ENCODE assay signal across 7 cellular contexts in the genomic region with DNA sequence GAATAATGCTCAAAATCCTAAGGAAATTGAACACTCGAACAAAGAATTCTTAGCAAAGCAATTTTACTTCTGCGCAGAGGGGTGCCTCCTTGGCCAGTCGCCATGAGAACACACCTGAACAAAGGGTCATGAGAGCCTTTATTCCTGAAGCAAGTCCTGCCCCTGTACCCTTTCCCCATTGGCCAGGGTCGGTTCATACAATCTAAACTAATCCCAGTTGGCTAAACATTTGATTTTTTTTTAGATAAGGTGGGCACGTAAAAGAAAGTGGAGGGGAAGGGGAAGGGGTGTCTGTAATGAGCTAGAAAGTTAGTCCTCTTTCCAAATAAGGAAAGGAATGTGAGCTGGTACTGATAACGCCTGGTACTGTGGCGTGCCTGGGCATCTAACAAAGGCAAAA. TPM values are rescaled to one million over a fixed set of nuclear protein-coding genes. Genes with fewer than 3 reads are reported as not detected.
DNase-seq lines count a peak whose midpoint lies in the region; ATAC-seq and TF ChIP-seq lines count a peak whose summit lies in the region.
"Not testable (repeated sequence)": the region's sequence is repeated elsewhere in the genome, so short reads cannot be mapped to it uniquely, and the experiment has no call there.

No MANE protein-coding gene starts in this region.

- H3K4me1 Mint-ChIP-seq in Calu3 (ENCODE audit: low read depth, unreplicated experiment) (peaks cover 32% of the 10 kb centered on the region), immature natural killer cell (peaks cover 0 to 19% of the 10 kb centered on the region in 2 donors)
- peaks cover 78% of the 10 kb centered on the region for H3K4me1 Mint-ChIP-seq in T-helper 2 cell treated with Interferon-gamma antibody and Interleukin-4, amounts not matched to agents 5 μg/mL and 100 μg/mL, for 36 hours (ENCODE audit: low read depth)
- H3K4me1 Mint-ChIP-seq in activated CD8-positive, alpha-beta T cell treated with anti-CD3 and anti-CD28 coated beads, Interleukin-2, amount 10 ng/mL, durations not matched to agents 7 days and 5 days (ENCODE audit: low read depth), result peaks cover 51% of the 10 kb centered on the region
- peaks cover 62% of the 10 kb centered on the region for H3K4me1 Mint-ChIP-seq in activated naive CD4-positive, alpha-beta T cell treated with anti-CD3 and anti-CD28 coated beads, Interleukin-2, amount 50 U/mL, for 24 hours
- H3K4me1 Mint-ChIP-seq in effector memory CD8-positive, alpha-beta T cell (ENCODE audit: low read depth in 2 of 2), result peaks cover 49 to 69% of the 10 kb centered on the region in 2 donors
- not testable (repeated sequence) for H3K4me1 Mint-ChIP-seq in neural progenitor cell

- not testable (repeated sequence) for H4K20me1 ChIP-seq in neural progenitor cell (ENCODE audit: low read depth)

- peaks cover 51% of the 10 kb centered on the region for H3K79me2 ChIP-seq in neural progenitor cell (ENCODE audit: low read depth)

- POLR2A ChIA-PET in activated CD8-positive, alpha-beta T cell treated with anti-CD3 and anti-CD28 coated beads, Interleukin-2, amount 10 ng/mL, durations not matched to agents 7 days and 5 days (lab: Charles Lee), result not testable (repeated sequence)

- intact Hi-C loops in Calu3 (cut with micrococcal nuclease; ENCODE audit: unreplicated experiment), result not testable (repeated sequence)

- not testable (repeated sequence) for H3K9me3 Mint-ChIP-seq in Calu3 (ENCODE audit: low read depth, unreplicated experiment); T-helper 2 cell treated with Interferon-gamma antibody and Interleukin-4, amounts not matched to agents 5 μg/mL and 100 μg/mL, for 36 hours; activated CD8-positive, alpha-beta T cell treated with anti-CD3 and anti-CD28 coated beads, Interleukin-2, amount 10 ng/mL, durations not matched to agents 7 days and 5 days (ENCODE audit: insufficient read depth); activated naive CD4-positive, alpha-beta T cell treated with anti-CD3 and anti-CD28 coated beads, Interleukin-2, amount 50 U/mL, for 24 hours; effector memory CD8-positive, alpha-beta T cell; immature natural killer cell; neural progenitor cell

- H3K4me3 Mint-ChIP-seq in Calu3 (ENCODE audit: low read depth, unreplicated experiment) (peak overlapping the region; percentile 26), immature natural killer cell (peak overlapping the region in 3 of 5 donors; percentile 39 to 58 (median 50))
- H3K4me3 Mint-ChIP-seq in T-helper 2 cell treated with Interferon-gamma antibody and Interleukin-4, amounts not matched to agents 5 μg/mL and 100 μg/mL, for 36 hours; activated CD8-positive, alpha-beta T cell treated with anti-CD3 and anti-CD28 coated beads, Interleukin-2, amount 10 ng/mL, durations not matched to agents 7 days and 5 days; neural progenitor cell: not testable (repeated sequence)
- H3K4me3 Mint-ChIP-seq in activated naive CD4-positive, alpha-beta T cell treated with anti-CD3 and anti-CD28 coated beads, Interleukin-2, amount 50 U/mL, for 24 hours, result peak overlapping the region; percentile 70
- H3K4me3 Mint-ChIP-seq in effector memory CD8-positive, alpha-beta T cell, result peak overlapping the region; percentile 25 to 50

- H3K27me3 Mint-ChIP-seq in Calu3 (ENCODE audit: unreplicated experiment); T-helper 2 cell treated with Interferon-gamma antibody and Interleukin-4, amounts not matched to agents 5 μg/mL and 100 μg/mL, for 36 hours (ENCODE audit: low read depth); activated CD8-positive, alpha-beta T cell treated with anti-CD3 and anti-CD28 coated beads, Interleukin-2, amount 10 ng/mL, durations not matched to agents 7 days and 5 days (ENCODE audit: low read depth); activated naive CD4-positive, alpha-beta T cell treated with anti-CD3 and anti-CD28 coated beads, Interleukin-2, amount 50 U/mL, for 24 hours; effector memory CD8-positive, alpha-beta T cell; neural progenitor cell (ENCODE audit: insufficient read depth, low read depth): not testable (repeated sequence)
- H3K27me3 Mint-ChIP-seq in immature natural killer cell (ENCODE audit: low read depth in 3 of 3), result peaks cover 0 to 18% (median 17%) of the 10 kb centered on the region in 3 donors

- H3K4me1 ChIP-seq in neural progenitor cell, result peaks cover 18% of the 10 kb centered on the region

- not testable (repeated sequence) for BruUV-seq in Calu3 (replicated peaks; lab: Mats Ljungman, UMichigan)

- H3K36me3 ChIP-seq in neural progenitor cell, result not testable (repeated sequence)

- H3K27ac ChIP-seq in neural progenitor cell, result not testable (repeated sequence)

- ATAC-seq in activated CD8-positive, alpha-beta T cell treated with anti-CD3 and anti-CD28 coated beads, Interleukin-2, amount 10 ng/mL, durations not matched to agents 7 days and 5 days; effector memory CD8-positive, alpha-beta T cell (replicated peaks): not testable (repeated sequence)

- CTCF ChIA-PET in Calu3 (lab: Charles Lee), result interaction anchor here (1.2 kb wide), 1 partner anchor 9 kb away, joined by 4 read pairs; no protein-coding TSS in a partner anchor
- CTCF ChIA-PET in activated CD8-positive, alpha-beta T cell treated with anti-CD3 and anti-CD28 coated beads, Interleukin-2, amount 10 ng/mL, durations not matched to agents 7 days and 5 days (lab: Charles Lee), result interaction anchor here (0.8 to 3.7 kb wide), 2 partner anchors 11 to 17 kb away, joined by 3 to 22 read pairs; no protein-coding TSS in a partner anchor

- not testable (repeated sequence) for H2AFZ ChIP-seq in neural progenitor cell (replicated peaks)

- not testable (repeated sequence) for H3K9ac ChIP-seq in neural progenitor cell

- H3K36me3 Mint-ChIP-seq in Calu3 (ENCODE audit: insufficient read depth, unreplicated experiment), result not testable (repeated sequence)
- H3K36me3 Mint-ChIP-seq in T-helper 2 cell treated with Interferon-gamma antibody and Interleukin-4, amounts not matched to agents 5 μg/mL and 100 μg/mL, for 36 hours (ENCODE audit: low read depth), result peaks cover 41% of the 10 kb centered on the region
- H3K36me3 Mint-ChIP-seq in activated CD8-positive, alpha-beta T cell treated with anti-CD3 and anti-CD28 coated beads, Interleukin-2, amount 10 ng/mL, durations not matched to agents 7 days and 5 days (ENCODE audit: low read depth), result peaks cover 46% of the 10 kb centered on the region
- peaks cover 30% of the 10 kb centered on the region for H3K36me3 Mint-ChIP-seq in activated naive CD4-positive, alpha-beta T cell treated with anti-CD3 and anti-CD28 coated beads, Interleukin-2, amount 50 U/mL, for 24 hours
- H3K36me3 Mint-ChIP-seq in effector memory CD8-positive, alpha-beta T cell (ENCODE audit: insufficient read depth), result peaks cover 50% of the 10 kb centered on the region
- H3K36me3 Mint-ChIP-seq in immature natural killer cell (peaks cover 0 to 10% (median 0%) of the 10 kb centered on the region in 3 donors), neural progenitor cell (peaks cover 36% of the 10 kb centered on the region)

- peak; percentile 51 for DNase-seq in Calu3
- DNase-seq in T-helper 2 cell treated with Interferon-gamma antibody and Interleukin-4, amounts not matched to agents 5 μg/mL and 100 μg/mL, for 36 hours (ENCODE audit: low spot score); activated CD8-positive, alpha-beta T cell treated with anti-CD3 and anti-CD28 coated beads, Interleukin-2, amount 10 ng/mL, durations not matched to agents 7 days and 5 days; effector memory CD8-positive, alpha-beta T cell; immature natural killer cell; neural progenitor cell (ENCODE audit: low spot score): not testable (repeated sequence)

- H3F3A ChIP-seq in neural progenitor cell (ENCODE audit: low read depth), result not testable (repeated sequence)

- not testable (repeated sequence) for H3K4me3 ChIP-seq in neural progenitor cell

- peak overlapping the region; percentile 10 for H3K4me2 ChIP-seq in neural progenitor cell

- H3K9me3 ChIP-seq in neural progenitor cell (ENCODE audit: low read depth), result not testable (repeated sequence)

- not testable (repeated sequence) for H3K27me3 ChIP-seq in neural progenitor cell

- H3K27ac Mint-ChIP-seq in Calu3 (ENCODE audit: unreplicated experiment) (peak overlapping the region; percentile 81), immature natural killer cell (peak overlapping the region in 4 of 6 donors; percentile 91 to 98 (median 96))
- H3K27ac Mint-ChIP-seq in T-helper 2 cell treated with Interferon-gamma antibody and Interleukin-4, amounts not matched to agents 5 μg/mL and 100 μg/mL, for 36 hours, result peak overlapping the region; percentile 56
- H3K27ac Mint-ChIP-seq in activated CD8-positive, alpha-beta T cell treated with anti-CD3 and anti-CD28 coated beads, Interleukin-2, amount 10 ng/mL, durations not matched to agents 7 days and 5 days, result peak overlapping the region; percentile 47
- peak overlapping the region; percentile 94 for H3K27ac Mint-ChIP-seq in activated naive CD4-positive, alpha-beta T cell treated with anti-CD3 and anti-CD28 coated beads, Interleukin-2, amount 50 U/mL, for 24 hours
- H3K27ac Mint-ChIP-seq in effector memory CD8-positive, alpha-beta T cell, result peak overlapping the region in 1 of 2 donors; percentile 86
- H3K27ac Mint-ChIP-seq in neural progenitor cell, result not testable (repeated sequence)

- TF ChIP-seq CTCF in Calu3 (IDR thresholded peaks at IDR 0.05; ENCODE audit: unreplicated experiment); neural progenitor cell (IDR thresholded peaks at IDR 0.05): not testable (repeated sequence)

RNA-seq across cellular contexts. Expression of a gene that starts 37.9 kb away (rescaled TPM):
- total RNA-seq in Calu3 (2022) (61.0 and 64.6 TPM in 2 replicates), neural progenitor cell (ENCODE audit: low replicate concordance) (149 and 167 TPM in 2 replicates)
- 100 to 1,000 TPM; 148 to 154 TPM for total RNA-seq in activated CD8-positive, alpha-beta T cell treated with anti-CD3 and anti-CD28 coated beads, Interleukin-2, amount 10 ng/mL, durations not matched to agents 7 days and 5 days
- polyA plus RNA-seq in immature natural killer cell, result 100 to 1,000 TPM; 358 to 488 (median 414) TPM
